Comparison of ENCODE assay signal across 10 cellular contexts in the genomic region with DNA sequence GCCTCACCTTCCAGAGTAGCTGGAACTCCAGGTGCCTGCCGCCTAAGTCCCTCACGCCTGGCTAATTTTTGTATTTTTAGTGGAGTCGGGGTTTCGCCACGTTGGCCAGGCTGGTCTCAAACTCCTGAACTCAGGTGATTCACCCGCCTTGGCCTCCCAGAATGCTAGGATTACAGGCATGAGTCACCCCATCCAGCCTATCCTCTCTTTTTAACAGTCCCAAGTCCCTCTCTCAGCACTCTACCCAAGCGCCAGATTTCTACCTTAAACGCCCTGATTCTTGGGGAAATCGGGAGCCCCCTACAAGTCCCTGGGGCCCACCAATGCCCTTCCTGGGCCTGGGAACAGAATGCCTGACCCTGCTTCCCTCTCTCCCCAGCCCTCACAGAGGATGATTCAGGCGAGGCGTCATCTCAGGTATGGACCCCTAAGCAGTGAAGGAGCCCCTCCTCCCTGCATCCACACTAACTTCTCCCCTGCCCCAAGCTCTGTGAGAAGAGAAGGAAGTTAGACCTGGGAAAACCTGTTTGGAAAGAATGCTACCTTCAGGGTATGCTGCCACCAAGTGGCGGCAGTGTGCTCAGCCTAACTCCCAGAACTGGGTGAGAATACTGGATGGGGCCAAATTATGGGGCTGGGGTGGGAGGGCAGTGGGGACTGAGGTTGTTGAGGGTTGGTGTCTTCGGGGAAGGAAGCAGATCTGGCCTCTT. TPM values are rescaled to one million over a fixed set of nuclear protein-coding genes. Genes with fewer than 3 reads are reported as not detected.
A peak's percentile ranks its signal among the peaks of the same experiment; 100 is the strongest.
DNase-seq lines count a peak whose midpoint lies in the region; ATAC-seq, FAIRE-seq and TF ChIP-seq lines count a peak whose summit lies in the region.
"Had no signal": no experiment of that assay in that cellular context is flagged by ENCODE, and none has a peak within 500 bp of the region (broad histone marks: within the 10 kb centered on the region; RNA-seq: fewer than 3 reads in every experiment).

No MANE protein-coding gene starts in this region.

- DNase-seq in NCI-H2029 (lab: John Stamatoyannopoulos, UW) (peak; percentile 35), NCI-H2029 treated with DMSO at 0.1 percent for 48 hours (lab: John Stamatoyannopoulos, UW) (no peak), LoVo (ENCODE audit: low spot score) (peak; percentile 42), GM12878 (ENCODE audit: low read depth, low spot score) (no peak), neural progenitor cell (ENCODE audit: low spot score) (peak; percentile 54), thyroid gland (no peak)

- H3F3A ChIP-seq in neural progenitor cell (ENCODE audit: low read depth): peaks cover 9% of the 10 kb centered on the region

- H3K79me2 ChIP-seq in GM12878 (ENCODE audit: control insufficient read depth, insufficient read depth, low read length) (no peaks in the 10 kb centered on the region), neural progenitor cell (ENCODE audit: low read depth) (no peaks in the 10 kb centered on the region)

- no peak overlapping the region for H3K4me2 ChIP-seq in GM12878 (ENCODE audit: control insufficient read depth, insufficient read depth)
- no peak overlapping the region for H3K4me2 ChIP-seq in neural progenitor cell
- H3K4me2 ChIP-seq: BLaER1 treated with 17β-estradiol and CSF1 and Interleukin-3, amounts not matched to agents 10 nM and 100 nM had no signal

- intact Hi-C loops in GM12878 (cut with micrococcal nuclease; ENCODE audit: unreplicated experiment) (loop anchor here (1.0 kb wide), 1 partner anchor 68 kb away; no protein-coding TSS in a partner anchor), thyroid gland (cut with DNase I) (no loop called here)

- peaks cover 6% of the 10 kb centered on the region for H3K4me1 Mint-ChIP-seq in neural progenitor cell

- peak; percentile 7 for FAIRE-seq in GM12878 (lab: Jason Lieb, UNC)

- H3K9me3 ChIP-seq in GM12878 (replicated peaks; ENCODE audit: control insufficient read depth, insufficient read depth, low read length): no peaks in the 10 kb centered on the region
- no peaks in the 10 kb centered on the region for H3K9me3 ChIP-seq in neural progenitor cell (ENCODE audit: low read depth)
- H3K9me3 ChIP-seq in thyroid gland: no peaks in the 10 kb centered on the region
- H3K9me3 ChIP-seq: BLaER1 treated with 17β-estradiol and CSF1 and Interleukin-3, amounts not matched to agents 10 nM and 100 nM had no signal

- H3K36me3 ChIP-seq in GM12878 (ENCODE audit: control insufficient read depth in 2 of 2, insufficient read depth in 2 of 2, low read length in 1 of 2): no peaks in the 10 kb centered on the region
- H3K36me3 ChIP-seq in neural progenitor cell: no peaks in the 10 kb centered on the region
- no peaks in the 10 kb centered on the region for H3K36me3 ChIP-seq in thyroid gland
- H3K36me3 ChIP-seq: BLaER1 treated with 17β-estradiol and CSF1 and Interleukin-3, amounts not matched to agents 10 nM and 100 nM had no signal

- TF ChIP-seq POLR2A in GM12878 (IDR thresholded peaks at IDR 0.05; ENCODE audit: low read depth, low read length) (no peak), thyroid gland (IDR thresholded peaks at IDR 0.05) (no peak)

- no peak overlapping the region for H3K27ac Mint-ChIP-seq in neural progenitor cell

- H3K27me3 ChIP-seq in GM12878 (replicated peaks in 1 of 2; ENCODE audit: control insufficient read depth in 2 of 2, insufficient read depth in 2 of 2, low read length in 1 of 2): no peaks in the 10 kb centered on the region
- H3K27me3 ChIP-seq in neural progenitor cell: no peaks in the 10 kb centered on the region
- H3K27me3 ChIP-seq in thyroid gland: no peaks in the 10 kb centered on the region
- H3K27me3 ChIP-seq: BLaER1 treated with 17β-estradiol and CSF1 and Interleukin-3, amounts not matched to agents 10 nM and 100 nM had no signal

- WGBS in GM12878 (ENCODE audit: insufficient coverage, insufficient replicate concordance, low lambda C conversion rate, missing lambda C conversion rate): 30% methylated on average over 13 of the region's 13 CpGs
- WGBS in thyroid gland, 2 donors: 46 to 49% methylated on average over 13 of the region's 13 CpGs

- TF ChIP-seq EP300 in GM12878 (IDR thresholded peaks at IDR 0.05; ENCODE audit: borderline replicate concordance in 1 of 2, control insufficient read depth in 1 of 2, low read depth in 2 of 2, low read length in 2 of 2): no peak

- BruUV-seq in GM12878 (replicated peaks; lab: Mats Ljungman, UMichigan): no TSS peak

- no peaks in the 10 kb centered on the region for H4K20me1 ChIP-seq in GM12878 (ENCODE audit: control insufficient read depth, insufficient read depth)
- H4K20me1 ChIP-seq in neural progenitor cell (ENCODE audit: low read depth): no peaks in the 10 kb centered on the region

- SMC1A ChIA-PET in GM12878 (lab: Charles Lee; ENCODE audit: uncharacterized antibody, unreplicated experiment): interaction anchor here (1.3 to 1.4 kb wide), 2 partner anchors 69 to 223 kb away, joined by 3 to 5 read pairs; a partner anchor contains a TSS

- POLR2A ChIA-PET in GM12878 (lab: Charles Lee): no interaction called here

- CTCF ChIA-PET in GM12878 (lab: Yijun Ruan, JAX): interaction anchor here (0.6 to 3.4 kb wide), 24 partner anchors 8 to 1306 kb away, joined by 3 to 19 read pairs (median 4); a partner anchor contains a TSS

- H3K9me3 Mint-ChIP-seq in neural progenitor cell: no peaks in the 10 kb centered on the region

- no peaks in the 10 kb centered on the region for H3K36me3 Mint-ChIP-seq in neural progenitor cell

- TF ChIP-seq RAD21 in GM12878 (IDR thresholded peaks at IDR 0.05; ENCODE audit: insufficient read depth, low read depth, low read length): peak; percentile 14; the same call in 1 of the 2 replicates

- ATAC-seq in GM12878: peak; percentile 68
- no peak for ATAC-seq in GM18498 (IDR thresholded peaks at IDR 0.05; ENCODE audit: unreplicated experiment)
- no peak for ATAC-seq in GM21390 (IDR thresholded peaks at IDR 0.05; ENCODE audit: unreplicated experiment)

- H3K4me3 Mint-ChIP-seq in neural progenitor cell: no peak overlapping the region

- in situ Hi-C loops in GM12878 (cut with MboI): loop anchor here (10.0 kb wide), 1 partner anchor 544 kb away; no protein-coding TSS in a partner anchor

- H3K4me1 ChIP-seq in GM12878 (ENCODE audit: control insufficient read depth, insufficient read depth, low read length) (no peaks in the 10 kb centered on the region), neural progenitor cell (no peaks in the 10 kb centered on the region), thyroid gland (no peaks in the 10 kb centered on the region)

- TF ChIP-seq CTCF in GM12878 (IDR thresholded peaks at IDR 0.05 in 2 of 3, conservative IDR thresholded peaks at IDR 0.05 in 1 of 3; ENCODE audit: control insufficient read depth in 2 of 3, extremely low read depth in 1 of 3, insufficient read depth in 1 of 3, low read depth in 3 of 3, low read length in 3 of 3) (peak; percentile 61 to 78 (median 62)), neural progenitor cell (IDR thresholded peaks at IDR 0.05) (peak; percentile 50), thyroid gland (IDR thresholded peaks at IDR 0.05) (no peak)

- RAD21 ChIA-PET in GM12878 (lab: Charles Lee; ENCODE audit: unreplicated experiment): interaction anchor here (1.1 to 2.4 kb wide), 3 partner anchors 21 to 221 kb away, joined by 4 to 10 read pairs (median 5); a partner anchor contains a TSS

- H3K9ac ChIP-seq in GM12878 (ENCODE audit: control insufficient read depth, insufficient read depth, low read length) (no peak overlapping the region), neural progenitor cell (no peak overlapping the region)
- H3K9ac ChIP-seq: BLaER1 treated with 17β-estradiol and CSF1 and Interleukin-3, amounts not matched to agents 10 nM and 100 nM had no signal

- H3K4me3 ChIP-seq in GM12878 (no peak overlapping the region), neural progenitor cell (no peak overlapping the region), thyroid gland (replicated peaks in 1 of 3) (no peak overlapping the region)
- H3K4me3 ChIP-seq: BLaER1 treated with 17β-estradiol and CSF1 and Interleukin-3, amounts not matched to agents 10 nM and 100 nM had no signal

- H3K27ac ChIP-seq in GM12878 (ENCODE audit: control insufficient read depth, insufficient read depth) (no peak overlapping the region), neural progenitor cell (no peak overlapping the region), thyroid gland (no peak overlapping the region)
- H3K27ac ChIP-seq: BLaER1 treated with 17β-estradiol and CSF1 and Interleukin-3, amounts not matched to agents 10 nM and 100 nM had no signal

- H3K27me3 Mint-ChIP-seq in neural progenitor cell (ENCODE audit: insufficient read depth, low read depth): peaks cover 25% of the 10 kb centered on the region

- H2AFZ ChIP-seq in GM12878 (ENCODE audit: control insufficient read depth, low read depth, low read length): no peak overlapping the region
- H2AFZ ChIP-seq in neural progenitor cell (replicated peaks): no peak overlapping the region

RNA-seq across cellular contexts. Expression of a gene that starts 20.8 kb away (rescaled TPM):
- 450 and 530 TPM in 2 replicates for total RNA-seq in GM12878 (2013; cell fraction: nucleolus; rRNA removed)
- 137 and 149 TPM in 2 replicates for total RNA-seq in GM12878 (2014; rRNA removed)
- 61.0 and 68.2 TPM in 2 replicates for total RNA-seq in GM12878 (2014; rRNA removed; fragmentation: Illumina TruSeq; extraction: Trizol)
- 224 and 232 TPM in 2 replicates for total RNA-seq in GM12878 (2021)
- polyA plus RNA-seq in GM12878 (2011; ENCODE audit: low read depth): 92.7 TPM
- polyA plus RNA-seq in GM12878 (2011; rRNA removed): 140 and 276 TPM in 2 replicates
- 391 and 446 TPM in 2 replicates for polyA plus RNA-seq in GM12878 (2011; cell fraction: cytosol; rRNA removed)
- polyA plus RNA-seq in GM12878 (2011; cell fraction: nucleus; rRNA removed): 237 and 277 TPM in 2 replicates
- 176 and 238 TPM in 2 replicates for polyA plus RNA-seq in GM12878 (2012)
- 13.5 and 47.7 TPM in 2 replicates for polyA plus RNA-seq in GM12878 (2014; fragmentation: Illumina TruSeq; extraction: Trizol)
- 10 to 100 TPM; 22.0 to 61.1 TPM for polyA plus RNA-seq in GM12878 (2014; fragmentation: Nextera tagmentation; extraction: Ambion mirVana)
- 257 and 266 TPM in 2 replicates for polyA plus RNA-seq in GM12878 (2014; rRNA removed)
- polyA plus RNA-seq in GM12878 (2016; fragmentation: Nextera tagmentation; extraction: Ambion mirVana): 100 to 1,000 TPM; 278 to 288 TPM
- 103 and 190 TPM in 2 replicates for polyA minus RNA-seq in GM12878 (2011; rRNA and poly(A)+ RNA removed)
- 139 and 168 TPM in 2 replicates for polyA minus RNA-seq in GM12878 (2011; cell fraction: cytosol; rRNA and poly(A)+ RNA removed)
- 74.0 and 109 TPM in 2 replicates for polyA minus RNA-seq in GM12878 (2011; cell fraction: nucleus; rRNA and poly(A)+ RNA removed)
- not detected in 2 replicates for total RNA-seq in neural progenitor cell (ENCODE audit: low replicate concordance)
- 1 to 10 TPM in 3 of 4 donors, under 1 TPM in 1; 0.49 to 4.5 (median 2.0) TPM for total RNA-seq in thyroid gland

RNA-seq across cellular contexts. Expression of a gene that starts 26.1 kb away (rescaled TPM):
- total RNA-seq in GM12878 (2013; cell fraction: nucleolus; rRNA removed): 1.5 and 2.2 TPM in 2 replicates
- total RNA-seq in GM12878 (2014; rRNA removed): 0.49 and 0.51 TPM in 2 replicates
- total RNA-seq in GM12878 (2014; rRNA removed; fragmentation: Illumina TruSeq; extraction: Trizol): 0.23 and 0.27 TPM in 2 replicates
- 0.51 and 0.59 TPM in 2 replicates for total RNA-seq in GM12878 (2021)
- polyA plus RNA-seq in GM12878 (2011; ENCODE audit: low read depth): 0.49 TPM
- polyA plus RNA-seq in GM12878 (2011; rRNA removed): 0.43 TPM in 2 replicates
- polyA plus RNA-seq in GM12878 (2011; cell fraction: cytosol; rRNA removed): 0.84 and 0.90 TPM in 2 replicates
- 2.7 and 2.8 TPM in 2 replicates for polyA plus RNA-seq in GM12878 (2011; cell fraction: nucleus; rRNA removed)
- 1.5 TPM in 2 replicates for polyA plus RNA-seq in GM12878 (2012)
- polyA plus RNA-seq in GM12878 (2014; fragmentation: Illumina TruSeq; extraction: Trizol): 0.12 and 0.14 TPM in 2 replicates
- under 1 TPM in 1 of 2 experiments, not detected in 1; 0.02 TPM for polyA plus RNA-seq in GM12878 (2014; fragmentation: Nextera tagmentation; extraction: Ambion mirVana)
- 0.42 and 0.47 TPM in 2 replicates for polyA plus RNA-seq in GM12878 (2014; rRNA removed)
- polyA plus RNA-seq in GM12878 (2016; fragmentation: Nextera tagmentation; extraction: Ambion mirVana): under 1 TPM; 0.31 to 0.35 TPM
- polyA minus RNA-seq in GM12878 (2011; rRNA and poly(A)+ RNA removed): 0.51 and 0.57 TPM in 2 replicates
- 0.21 TPM in 1 of 2 replicates, not detected in the other for polyA minus RNA-seq in GM12878 (2011; cell fraction: cytosol; rRNA and poly(A)+ RNA removed)
- polyA minus RNA-seq in GM12878 (2011; cell fraction: nucleus; rRNA and poly(A)+ RNA removed): 0.12 and 0.38 TPM in 2 replicates
- 0.15 and 2.3 TPM in 2 replicates for total RNA-seq in neural progenitor cell (ENCODE audit: low replicate concordance)
- total RNA-seq in thyroid gland: 1 to 10 TPM in 1 of 4 donors, under 1 TPM in 3; 0.54 to 1.2 (median 0.77) TPM

RNA-seq across cellular contexts. Expression of a gene that starts 26.2 kb away (rescaled TPM):
- 24.5 and 25.2 TPM in 2 replicates for total RNA-seq in GM12878 (2013; cell fraction: nucleolus; rRNA removed)
- total RNA-seq in GM12878 (2014; rRNA removed) (25.6 and 26.0 TPM in 2 replicates), GM12878 (2014; rRNA removed; fragmentation: Illumina TruSeq; extraction: Trizol) (8.3 and 8.7 TPM in 2 replicates), GM12878 (2021) (36.3 and 39.5 TPM in 2 replicates), neural progenitor cell (ENCODE audit: low replicate concordance) (20.1 and 27.6 TPM in 2 replicates), thyroid gland (10 to 100 TPM; 11.9 to 39.3 (median 20.0) TPM)
- polyA plus RNA-seq in GM12878 (2011; ENCODE audit: low read depth): 9.0 TPM
- polyA plus RNA-seq in GM12878 (2011; rRNA removed) (10.0 and 22.4 TPM in 2 replicates), GM12878 (2014; fragmentation: Illumina TruSeq; extraction: Trizol) (0.60 and 6.7 TPM in 2 replicates), GM12878 (2014; fragmentation: Nextera tagmentation; extraction: Ambion mirVana) (1 to 10 TPM; 1.3 to 1.5 TPM), GM12878 (2014; rRNA removed) (49.6 and 60.3 TPM in 2 replicates), GM12878 (2016; fragmentation: Nextera tagmentation; extraction: Ambion mirVana) (10 to 100 TPM; 29.4 to 29.8 TPM)
- 34.9 and 58.8 TPM in 2 replicates for polyA plus RNA-seq in GM12878 (2011; cell fraction: cytosol; rRNA removed)
- 77.1 and 95.7 TPM in 2 replicates for polyA plus RNA-seq in GM12878 (2011; cell fraction: nucleus; rRNA removed)
- polyA plus RNA-seq in GM12878 (2012): 29.2 and 32.3 TPM in 2 replicates
- 11.3 and 21.7 TPM in 2 replicates for polyA minus RNA-seq in GM12878 (2011; rRNA and poly(A)+ RNA removed)
- polyA minus RNA-seq in GM12878 (2011; cell fraction: cytosol; rRNA and poly(A)+ RNA removed): 11.3 and 12.2 TPM in 2 replicates
- 10.2 and 22.0 TPM in 2 replicates for polyA minus RNA-seq in GM12878 (2011; cell fraction: nucleus; rRNA and poly(A)+ RNA removed)

RNA-seq across cellular contexts. Expression of a gene that starts 38.3 kb away (rescaled TPM):
- 16.8 and 20.4 TPM in 2 replicates for total RNA-seq in GM12878 (2013; cell fraction: nucleolus; rRNA removed)
- total RNA-seq in GM12878 (2014; rRNA removed) (36.8 and 38.2 TPM in 2 replicates), GM12878 (2014; rRNA removed; fragmentation: Illumina TruSeq; extraction: Trizol) (20.7 and 23.3 TPM in 2 replicates), GM12878 (2021) (29.1 and 30.0 TPM in 2 replicates), neural progenitor cell (ENCODE audit: low replicate concordance) (8.7 and 17.5 TPM in 2 replicates), thyroid gland (10 to 100 TPM; 25.9 to 34.1 (median 31.3) TPM)
- 12.0 TPM for polyA plus RNA-seq in GM12878 (2011; ENCODE audit: low read depth)
- polyA plus RNA-seq in GM12878 (2011; rRNA removed) (17.9 and 22.6 TPM in 2 replicates), GM12878 (2014; fragmentation: Illumina TruSeq; extraction: Trizol) (16.1 and 20.2 TPM in 2 replicates), GM12878 (2014; fragmentation: Nextera tagmentation; extraction: Ambion mirVana) (1 to 10 TPM in 1 of 2 experiments, under 1 TPM in 1; 0.26 to 1.9 TPM), GM12878 (2014; rRNA removed) (40.7 and 44.0 TPM in 2 replicates), GM12878 (2016; fragmentation: Nextera tagmentation; extraction: Ambion mirVana) (10 to 100 TPM; 24.2 to 27.1 TPM)
- 25.4 and 36.8 TPM in 2 replicates for polyA plus RNA-seq in GM12878 (2011; cell fraction: cytosol; rRNA removed)
- 26.4 and 37.0 TPM in 2 replicates for polyA plus RNA-seq in GM12878 (2011; cell fraction: nucleus; rRNA removed)
- 21.9 and 28.3 TPM in 2 replicates for polyA plus RNA-seq in GM12878 (2012)
- polyA minus RNA-seq in GM12878 (2011; rRNA and poly(A)+ RNA removed): 12.2 and 22.3 TPM in 2 replicates
- 9.4 and 10.2 TPM in 2 replicates for polyA minus RNA-seq in GM12878 (2011; cell fraction: cytosol; rRNA and poly(A)+ RNA removed)
- 5.1 and 10.6 TPM in 2 replicates for polyA minus RNA-seq in GM12878 (2011; cell fraction: nucleus; rRNA and poly(A)+ RNA removed)

RNA-seq across cellular contexts. Expression of a gene that starts 55.1 kb away (rescaled TPM):
- not detected in 2 replicates for total RNA-seq in GM12878 (2013; cell fraction: nucleolus; rRNA removed)
- total RNA-seq in GM12878 (2014; rRNA removed) (not detected in 2 replicates), GM12878 (2014; rRNA removed; fragmentation: Illumina TruSeq; extraction: Trizol) (not detected in 2 replicates), GM12878 (2021) (not detected in 2 replicates), neural progenitor cell (ENCODE audit: low replicate concordance) (0.06 TPM in 1 of 2 replicates, not detected in the other), thyroid gland (not detected)
- polyA plus RNA-seq in GM12878 (2011; ENCODE audit: low read depth): not detected
- polyA plus RNA-seq in GM12878 (2011; rRNA removed) (0.22 and 0.46 TPM in 2 replicates), GM12878 (2014; fragmentation: Illumina TruSeq; extraction: Trizol) (0.03 TPM in 1 of 2 replicates, not detected in the other), GM12878 (2014; fragmentation: Nextera tagmentation; extraction: Ambion mirVana) (not detected), GM12878 (2014; rRNA removed) (not detected in 2 replicates), GM12878 (2016; fragmentation: Nextera tagmentation; extraction: Ambion mirVana) (under 1 TPM in 1 of 2 experiments, not detected in 1; 0.07 TPM)
- 0.60 and 0.72 TPM in 2 replicates for polyA plus RNA-seq in GM12878 (2011; cell fraction: cytosol; rRNA removed)
- polyA plus RNA-seq in GM12878 (2011; cell fraction: nucleus; rRNA removed): 0.46 and 0.61 TPM in 2 replicates
- polyA plus RNA-seq in GM12878 (2012): 0.04 and 0.23 TPM in 2 replicates
- polyA minus RNA-seq in GM12878 (2011; rRNA and poly(A)+ RNA removed): 0.52 TPM in 1 of 2 replicates, not detected in the other
- not detected in 2 replicates for polyA minus RNA-seq in GM12878 (2011; cell fraction: cytosol; rRNA and poly(A)+ RNA removed)
- 0.29 TPM in 1 of 2 replicates, not detected in the other for polyA minus RNA-seq in GM12878 (2011; cell fraction: nucleus; rRNA and poly(A)+ RNA removed)
- total RNA-seq: glomerular endothelial cell had no signal

Comparison
In these comparisons a context has a peak if more than half of its experiments do, and no peak if none do; other contexts are left out.
1. DNase-seq: peak in NCI-H2029 (single experiment), LoVo (single experiment) and neural progenitor cell (single experiment); none in NCI-H2029 treated with DMSO at 0.1 percent for 48 hours (single experiment), GM12878 (single experiment) and thyroid gland (0 of 2).
2. CTCF ChIP-seq: peak in GM12878 (3 of 3) and neural progenitor cell (single experiment); none in thyroid gland (0 of 6).
3. RNA of a gene that starts 20.8 kb away (total RNA-seq): 61.0 to 530 TPM in GM12878; 0.49 to 4.5 TPM in thyroid gland and not detected in neural progenitor cell; every median in the first group is over 10 times any median in the second.